ENCODE assay signal across 8 cellular contexts in the genomic region with DNA sequence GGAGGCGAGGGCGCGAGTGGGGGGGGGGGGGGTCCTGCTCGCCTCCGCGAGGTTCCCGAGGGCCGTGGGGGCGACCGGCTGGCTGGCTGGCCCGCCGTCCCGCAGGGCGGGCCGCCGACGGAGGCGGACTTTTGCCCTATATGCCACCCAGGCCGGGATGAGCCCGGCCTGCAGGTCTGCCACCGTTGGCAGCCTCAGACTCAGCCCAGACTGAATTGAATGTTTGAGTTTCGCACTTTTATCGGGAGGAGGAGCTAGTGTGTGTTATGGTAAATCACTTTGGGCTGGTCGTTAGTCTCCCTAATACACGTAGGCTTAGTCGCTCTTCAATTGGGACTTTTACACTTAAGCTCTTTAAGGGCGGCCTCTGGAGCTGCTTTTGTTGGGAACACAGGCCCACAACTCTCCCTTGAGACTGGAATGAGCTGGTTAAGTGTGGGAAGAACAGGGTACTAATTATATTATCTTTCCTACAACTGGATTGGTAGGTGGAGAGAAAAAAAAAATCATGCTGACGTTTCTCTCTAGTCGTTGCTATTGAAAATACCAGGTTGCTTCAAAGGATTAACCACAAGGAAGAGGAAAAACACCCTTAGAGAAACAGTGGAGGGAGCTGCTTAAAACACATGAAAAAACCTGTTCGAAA. TPM values are rescaled to one million over a fixed set of nuclear protein-coding genes. Genes with fewer than 3 reads are reported as not detected.
DNase-seq lines count a peak whose midpoint lies in the region; ATAC-seq and TF ChIP-seq lines count a peak whose summit lies in the region.

No MANE protein-coding gene starts in this region.

- H3K9me3 ChIP-seq in A673 (ENCODE audit: low read depth, low read length, poor library complexity, severe bottlenecking) (no peaks in the 10 kb centered on the region), tibial nerve (no peaks in the 10 kb centered on the region)

- DNase-seq in A673 (ENCODE audit: low spot score), result peak; percentile 86
- peak; percentile 79 for DNase-seq in GM13977 (ENCODE audit: low spot score)
- peak; percentile 91 for DNase-seq in NCI-H1694 (lab: John Stamatoyannopoulos, UW)
- peak; percentile 97 for DNase-seq in SW480 (ENCODE audit: low spot score)
- DNase-seq in dorsolateral prefrontal cortex, result no peak
- DNase-seq in lung microvascular endothelial cell (ENCODE audit: low read depth in 2 of 2), result peak; percentile 90 to 94
- peak in 1 of 2 donors; percentile 51 for DNase-seq in tibial nerve (ENCODE audit: low spot score in 2 of 2)

- peak; percentile 16 for ATAC-seq in HG02943 (IDR thresholded peaks at IDR 0.05; ENCODE audit: low read depth, unreplicated experiment)

- BruUV-seq in A673 (replicated peaks; lab: Mats Ljungman, UMichigan), result no TSS peak

- CTCF ChIA-PET in A673 (lab: Charles Lee), result interaction anchor here (0.7 to 1.7 kb wide), 4 partner anchors 112 to 473 kb away, joined by 3 to 13 read pairs (median 6); no protein-coding TSS in a partner anchor

- TF ChIP-seq CTCF in A673 (conservative IDR thresholded peaks at IDR 0.05; ENCODE audit: low read depth, low read length), result no peak
- TF ChIP-seq CTCF in GM13977 (IDR thresholded peaks at IDR 0.05; ENCODE audit: extremely low read depth, insufficient read depth, missing control alignments), result peak; percentile 14
- TF ChIP-seq CTCF in dorsolateral prefrontal cortex (IDR thresholded peaks at IDR 0.05 in 54 of 56, conservative IDR thresholded peaks at IDR 0.05 in 2 of 56; ENCODE audit: low read depth in 1 of 56, partially characterized antibody in 56 of 56), result peak in 8 of 56 donors; percentile 5 to 18 (median 10)
- TF ChIP-seq CTCF in tibial nerve (IDR thresholded peaks at IDR 0.05), result no peak

- H3K36me3 ChIP-seq in A673 (ENCODE audit: insufficient read depth, low read length, poor library complexity, severe bottlenecking) (peaks cover 18% of the 10 kb centered on the region), tibial nerve (peaks cover 0 to 23% (median 0%) of the 10 kb centered on the region in 3 donors)

- H3K27ac ChIP-seq in A673 (ENCODE audit: low read depth, low read length, poor library complexity, severe bottlenecking) (peak overlapping the region; percentile 98), dorsolateral prefrontal cortex (peak overlapping the region; percentile 94 to 100 (median 99)), tibial nerve (peak overlapping the region; percentile 95 to 100 (median 99))

- no peak for TF ChIP-seq POLR2A in tibial nerve (IDR thresholded peaks at IDR 0.05)

- WGBS in tibial nerve, 2 donors, result 2 to 3% methylated on average over 12 to 16 of the region's 30 CpGs

- intact Hi-C loops in A673 (cut with micrococcal nuclease; ENCODE audit: unreplicated experiment) (loop anchor here (5.0 kb wide), 1 partner anchor 111 kb away; no protein-coding TSS in a partner anchor), dorsolateral prefrontal cortex (cut with DNase I) (loop anchor here (2.0 to 5.0 kb wide), 6 partner anchors 66 to 472 kb away; no protein-coding TSS in a partner anchor)

- H3K4me1 ChIP-seq in A673 (ENCODE audit: insufficient read depth, low read length, poor library complexity, severe bottlenecking) (peaks cover 30% of the 10 kb centered on the region), tibial nerve (peaks cover 0 to 54% (median 37%) of the 10 kb centered on the region in 4 donors)

- peak overlapping the region; percentile 43 for H3K4me3 ChIP-seq in A673 (ENCODE audit: low read depth, low read length, poor library complexity, severe bottlenecking)
- H3K4me3 ChIP-seq in dorsolateral prefrontal cortex, result peak overlapping the region; percentile 37 to 89 (median 71)
- peak overlapping the region; percentile 36 to 66 (median 56) for H3K4me3 ChIP-seq in tibial nerve

- H3K27me3 ChIP-seq in A673 (replicated peaks; ENCODE audit: insufficient read depth, low read depth, low read length, poor library complexity) (no peaks in the 10 kb centered on the region), dorsolateral prefrontal cortex (no peaks in the 10 kb centered on the region), tibial nerve (no peaks in the 10 kb centered on the region)

- in situ Hi-C loops in GM13977 (cut with MboI; ENCODE audit: low pct_unique_long_range_greater_than_20kb, low sequenced_read_pairs, unreplicated experiment), result loop anchor here (10.0 kb wide), 1 partner anchor 224 kb away; no protein-coding TSS in a partner anchor

- POLR2A ChIA-PET in A673 (lab: Charles Lee; ENCODE audit: low non-redundant PET), result interaction anchor here (0.6 to 1.1 kb wide), 5 partner anchors 9 to 137 kb away, joined by 3 to 17 read pairs (median 6); no protein-coding TSS in a partner anchor

- TF ChIP-seq EP300 in tibial nerve (IDR thresholded peaks at IDR 0.05), result peak in 1 of 2 donors; percentile 52

RNA-seq across cellular contexts. Expression of gene IRF2BP2, which starts 1.3 kb away (rescaled TPM):
- total RNA-seq in A673 (2021) (39.9 and 43.8 TPM in 2 replicates), dorsolateral prefrontal cortex (100 to 1,000 TPM in 54 of 120 experiments, 10 to 100 TPM in 66; 60.9 to 188 (median 96.3) TPM), lung microvascular endothelial cell (66.3 and 70.2 TPM in 2 replicates), tibial nerve (100 to 1,000 TPM in 1 of 4 donors, 10 to 100 TPM in 3; 71.4 to 107 (median 93.8) TPM)

Comparison
In these comparisons a context has a peak if more than half of its experiments do, and no peak if none do; other contexts are left out.
1. DNase-seq: peak in A673 (single experiment), GM13977 (single experiment), NCI-H1694 (single experiment), SW480 (single experiment) and lung microvascular endothelial cell (2 of 2); none in dorsolateral prefrontal cortex (0 of 10).
2. Peak in every context shown above with its lines, with median percentiles within 50 percentile points of each other: H3K27ac ChIP-seq and H3K4me3 ChIP-seq.